28 cellular contexts compared by ENCODE assay signal in the genomic region with DNA sequence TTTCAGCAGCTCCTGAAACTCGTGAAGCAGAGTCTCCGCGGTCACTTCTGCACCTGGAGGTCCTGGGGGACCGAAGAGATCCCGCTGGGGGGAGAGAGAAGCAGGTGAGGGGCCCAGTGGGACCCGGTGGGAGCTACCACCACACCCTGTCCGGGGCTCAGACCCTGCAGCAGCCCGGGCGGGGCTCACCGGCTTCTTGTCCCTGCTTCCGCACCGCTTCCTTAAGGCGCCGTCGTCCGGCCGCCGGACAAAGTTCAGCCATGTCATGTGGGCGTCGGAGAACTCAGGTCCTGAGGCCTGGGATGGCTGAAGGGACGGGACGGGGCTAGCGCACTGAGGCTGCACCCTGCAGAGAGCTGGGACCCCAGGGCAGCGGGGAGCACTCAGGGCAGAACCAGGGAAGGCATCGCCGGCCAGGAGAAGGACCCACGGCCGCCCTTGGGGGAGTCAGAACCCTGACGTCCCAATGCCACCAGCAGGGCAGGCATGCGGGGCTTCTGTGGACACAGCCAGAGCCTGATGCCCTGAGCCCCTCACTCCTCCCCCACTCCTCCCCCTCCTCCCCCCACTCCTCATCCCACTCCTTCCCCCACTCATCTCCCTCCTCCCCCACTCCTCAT. TPM values are rescaled to one million over a fixed set of nuclear protein-coding genes. Genes with fewer than 3 reads are reported as not detected.
A peak's percentile ranks its signal among the peaks of the same experiment; 100 is the strongest.
DNase-seq lines count a peak whose midpoint lies in the region; ATAC-seq, FAIRE-seq and TF ChIP-seq lines count a peak whose summit lies in the region.
"Had no signal": no experiment of that assay in that cellular context is flagged by ENCODE, and none has a peak within 500 bp of the region (broad histone marks: within the 10 kb centered on the region; RNA-seq: fewer than 3 reads in every experiment).

No MANE protein-coding gene starts in this region.

- H3K9ac ChIP-seq in H1 (replicated peaks in 1 of 4; ENCODE audit: extremely low read depth in 1 of 4, low read depth in 3 of 4, low read length in 3 of 4), result no peak overlapping the region
- no peak overlapping the region for H3K9ac ChIP-seq in rectal smooth muscle tissue (ENCODE audit: low read length)

- no peak for ATAC-seq in GM21619 (IDR thresholded peaks at IDR 0.05; ENCODE audit: unreplicated experiment)
- ATAC-seq in HG02970 (IDR thresholded peaks at IDR 0.05; ENCODE audit: low FRiP score, unreplicated experiment), result no peak
- ATAC-seq: activated T-cell treated with anti-CD3 and anti-CD28 coated beads, Interleukin-2, amount 50 U/mL, for 72 hours; stimulated activated effector memory CD8-positive, alpha-beta T cell treated with anti-CD3 and anti-CD28 coated beads, Interleukin-12 subunit alpha, Interleukin-12 subunit beta, amount 100 ng/mL, for 72 hours had no signal

- H3K27ac ChIP-seq in H1 (ENCODE audit: low read depth, low read length) (no peak overlapping the region), rectal smooth muscle tissue (ENCODE audit: low read depth, low read length) (no peak overlapping the region)

- intact Hi-C loops in Caco-2 (cut with micrococcal nuclease; ENCODE audit: unreplicated experiment), result no loop called here

- no peak overlapping the region for H2AFZ ChIP-seq in H1 (ENCODE audit: low read length)

- no peak overlapping the region for H3K56ac ChIP-seq in H1 (replicated peaks; ENCODE audit: insufficient read length, low read depth, low read length)

- H4K20me1 ChIP-seq in H1 (replicated peaks in 1 of 2; ENCODE audit: control insufficient read depth in 1 of 2, insufficient read depth in 2 of 2, low read length in 2 of 2), result peaks cover 4 to 9% of the 10 kb centered on the region in 2 experiments

- no peak overlapping the region for H2BK15ac ChIP-seq in H1 (ENCODE audit: low read length)

- H3K4me3 ChIP-seq in Caco-2 (ENCODE audit: low read depth, low read length), result no peak overlapping the region
- no peak overlapping the region for H3K4me3 ChIP-seq in H1 (ENCODE audit: extremely low read depth in 1 of 4, insufficient read depth in 2 of 4, low read depth in 3 of 4, low read length in 4 of 4)
- H3K4me3 ChIP-seq in rectal smooth muscle tissue (ENCODE audit: low read length), result peak overlapping the region; percentile 37

- no peak overlapping the region for H3K14ac ChIP-seq in H1 (ENCODE audit: insufficient read length)

- no peak overlapping the region for H2BK20ac ChIP-seq in H1 (ENCODE audit: low read length)

- H3K4me2 ChIP-seq in H1 (ENCODE audit: insufficient read depth in 1 of 2, low read depth in 2 of 2, low read length in 2 of 2), result no peak overlapping the region

- TF ChIP-seq CTCF in Caco-2 (IDR thresholded peaks at IDR 0.05; ENCODE audit: insufficient read depth in 1 of 2, low read depth in 1 of 2, low read length in 1 of 2, severe bottlenecking in 1 of 2, unreplicated experiment in 1 of 2) (no peak), H1 (IDR thresholded peaks at IDR 0.05; ENCODE audit: control extremely low read depth in 1 of 3, insufficient read depth in 1 of 3, low read depth in 1 of 3, low read length in 3 of 3) (no peak)

- DNase-seq in Caco-2 (peak; percentile 53 to 70), HT-29 (ENCODE audit: low spot score) (peak; percentile 69), H1 (ENCODE audit: low read depth in 1 of 2, low spot score in 2 of 2) (no peak), iPS-NIHi11 (ENCODE audit: low spot score) (no peak), HTR-8/SVneo (ENCODE audit: insufficient read length, low spot score) (no peak)
- DNase-seq: activated CD4-positive, alpha-beta T cell treated with anti-CD3 and anti-CD28 coated beads for 48 hours; activated naive CD4-positive, alpha-beta T cell treated with anti-CD3 and anti-CD28 coated beads, Interleukin-2, amount 50 U/mL, for 16 hours; activated T-cell treated with anti-CD3 and anti-CD28 coated beads, Interleukin-2, amount 50 U/mL, for 72 hours; anterior cingulate cortex; caudate nucleus; DND-41; foreskin melanocyte; hypothalamus; mammary epithelial cell; NCI-H1417 treated with DMSO at 0.1 percent for 48 hours; NCI-H2107; stimulated activated CD4-positive, alpha-beta T cell treated with anti-CD3 and anti-CD28 coated beads, Interleukin-1b, Interleukin-23, amount 100 ng/mL, for 48 hours had no signal

- H2BK120ac ChIP-seq in H1 (replicated peaks; ENCODE audit: low read depth, low read length), result no peak overlapping the region

- TF ChIP-seq POLR2A in H1 (IDR thresholded peaks at IDR 0.05; ENCODE audit: control extremely low read depth in 1 of 2, low read depth in 2 of 2, low read length in 2 of 2), result no peak

- H3K27ac Mint-ChIP-seq in Caco-2 (ENCODE audit: unreplicated experiment), result no peak overlapping the region
- H3K27ac Mint-ChIP-seq: activated T-cell treated with anti-CD3 and anti-CD28 coated beads, Interleukin-2, amount 50 U/mL, for 72 hours; CD4-positive, alpha-beta memory T cell; stimulated activated effector memory CD8-positive, alpha-beta T cell treated with anti-CD3 and anti-CD28 coated beads, Interleukin-12 subunit alpha, Interleukin-12 subunit beta, amount 100 ng/mL, for 72 hours; T-helper 1 cell treated with Interleukin-12 subunit alpha and Interleukin-12 subunit beta and Interleukin-4 antibody, amounts not matched to agents 30 μg/mL and 1 μg/mL, for 36 hours had no signal

- CTCF ChIA-PET in Caco-2 (lab: Charles Lee), result no interaction called here
- CTCF ChIA-PET in H1 (lab: Charles Lee; ENCODE audit: partially characterized antibody), result interaction anchor here (1.1 kb wide), 2 partner anchors 20 to 122 kb away, joined by 3 to 5 read pairs; no protein-coding TSS in a partner anchor

- H4K91ac ChIP-seq in H1 (replicated peaks; ENCODE audit: insufficient read length, low read length), result no peak overlapping the region

- H3K36me3 ChIP-seq in Caco-2 (ENCODE audit: control insufficient read depth, insufficient read depth, low read length), result no peaks in the 10 kb centered on the region
- no peaks in the 10 kb centered on the region for H3K36me3 ChIP-seq in H1 (ENCODE audit: control insufficient read depth in 2 of 4, insufficient read depth in 4 of 4, low read length in 3 of 4)
- H3K36me3 ChIP-seq in rectal smooth muscle tissue (ENCODE audit: control insufficient read depth, insufficient read depth, low read length), result no peaks in the 10 kb centered on the region

- POLR2A ChIA-PET in Caco-2 (lab: Charles Lee) (no interaction called here), H1 (lab: Charles Lee; ENCODE audit: partially characterized antibody) (interaction anchor here (0.8 kb wide), 1 partner anchor 213 kb away, joined by 3 read pairs; no protein-coding TSS in a partner anchor)

- no peak overlapping the region for H3K18ac ChIP-seq in H1 (ENCODE audit: extremely low read depth, low read length)

- H3K4ac ChIP-seq in H1 (replicated peaks; ENCODE audit: insufficient read length, low read depth, low read length), result no peak overlapping the region

- H2BK12ac ChIP-seq in H1 (ENCODE audit: low read depth, low read length), result no peak overlapping the region

- FAIRE-seq in H1 (lab: Jason Lieb, UNC), result no peak
- no peak for FAIRE-seq in HTR-8/SVneo (lab: Jason Lieb, UNC)
- FAIRE-seq: GM12891, keratinocyte had no signal

- no peak overlapping the region for H4K5ac ChIP-seq in H1 (ENCODE audit: insufficient read length, low read depth, low read length)

- no peak overlapping the region for H3K23ac ChIP-seq in H1 (ENCODE audit: insufficient read length)

- BruUV-seq in Caco-2 (replicated peaks; lab: Mats Ljungman, UMichigan), result no TSS peak

- no peak overlapping the region for H2BK5ac ChIP-seq in H1 (ENCODE audit: low read depth, low read length)

- WGBS in H1 (ENCODE audit: extremely low coverage in 1 of 2, insufficient coverage in 1 of 2, insufficient read length in 1 of 2, insufficient replicate concordance in 2 of 2, low coverage in 1 of 2, low lambda C conversion rate in 2 of 2, missing lambda C conversion rate in 1 of 2), 2 experiments, result 94% methylated on average over 19 of the region's 30 CpGs; no CpG with 5 or more reads in 1 of the 2 experiments

- H3K23me2 ChIP-seq in H1 (ENCODE audit: low read depth, low read length), result no peaks in the 10 kb centered on the region; the same call in 1 of the 2 replicates

- H3K4me1 ChIP-seq in Caco-2 (peaks cover 16% of the 10 kb centered on the region), H1 (replicated peaks in 1 of 4; ENCODE audit: control insufficient read depth in 3 of 4, insufficient read depth in 4 of 4, low read length in 3 of 4) (peaks cover 0 to 10% (median 1%) of the 10 kb centered on the region in 4 experiments; a peak in 5 of 7 replicates), rectal smooth muscle tissue (ENCODE audit: control insufficient read depth, insufficient read depth, low read length) (no peaks in the 10 kb centered on the region)

- H3K79me1 ChIP-seq in H1 (ENCODE audit: low read depth, low read length), result no peaks in the 10 kb centered on the region

- H4K8ac ChIP-seq in H1 (ENCODE audit: extremely low read depth, insufficient read depth, low read length), result peak overlapping the region; percentile 25; the same call in 1 of the 2 replicates

- H3K36me3 Mint-ChIP-seq in Caco-2 (ENCODE audit: insufficient read depth, unreplicated experiment), result peaks cover 27% of the 10 kb centered on the region
- H3K36me3 Mint-ChIP-seq: CD4-positive, alpha-beta memory T cell; stimulated activated effector memory CD8-positive, alpha-beta T cell treated with anti-CD3 and anti-CD28 coated beads, Interleukin-12 subunit alpha, Interleukin-12 subunit beta, amount 100 ng/mL, for 72 hours had no signal

- H3K9me3 ChIP-seq in Caco-2 (no peaks in the 10 kb centered on the region), H1 (ENCODE audit: insufficient read depth in 2 of 2, low read depth in 1 of 2, low read length in 1 of 2) (no peaks in the 10 kb centered on the region)

- TF ChIP-seq RAD21 in H1 (IDR thresholded peaks at IDR 0.05 in 1 of 2, conservative IDR thresholded peaks at IDR 0.05 in 1 of 2; ENCODE audit: low read depth in 2 of 2, low read length in 2 of 2), result no peak

- H2AK5ac ChIP-seq in H1 (ENCODE audit: low read depth, low read length), result no peak overlapping the region

- H3K4me1 Mint-ChIP-seq in Caco-2 (ENCODE audit: low read depth, unreplicated experiment), result no peaks in the 10 kb centered on the region
- H3K4me1 Mint-ChIP-seq: CD4-positive, alpha-beta memory T cell; stimulated activated effector memory CD8-positive, alpha-beta T cell treated with anti-CD3 and anti-CD28 coated beads, Interleukin-12 subunit alpha, Interleukin-12 subunit beta, amount 100 ng/mL, for 72 hours had no signal

- TF ChIP-seq EP300 in H1 (IDR thresholded peaks at IDR 0.05; ENCODE audit: borderline replicate concordance in 1 of 2, low read depth in 2 of 2, low read length in 2 of 2), result no peak

- H3K27me3 Mint-ChIP-seq in Caco-2 (ENCODE audit: insufficient read depth, unreplicated experiment), result no peaks in the 10 kb centered on the region
- H3K27me3 Mint-ChIP-seq: CD4-positive, alpha-beta memory T cell had no signal

- no peaks in the 10 kb centered on the region for H3K27me3 ChIP-seq in Caco-2 (replicated peaks; ENCODE audit: control insufficient read depth, insufficient read depth, low read length)
- peaks cover 2 to 19% (median 11%) of the 10 kb centered on the region in 4 experiments; a peak in 6 of 7 replicates for H3K27me3 ChIP-seq in H1 (replicated peaks in 1 of 4; ENCODE audit: control insufficient read depth in 3 of 4, extremely low read depth in 1 of 4, insufficient read depth in 3 of 4, low read length in 3 of 4)
- H3K27me3 ChIP-seq in rectal smooth muscle tissue (ENCODE audit: control insufficient read depth, insufficient read depth, low read length), result peaks cover 23% of the 10 kb centered on the region

- no peaks in the 10 kb centered on the region for H3K9me3 Mint-ChIP-seq in Caco-2 (ENCODE audit: unreplicated experiment)
- H3K9me3 Mint-ChIP-seq: activated T-cell treated with anti-CD3 and anti-CD28 coated beads, Interleukin-2, amount 50 U/mL, for 72 hours; CD4-positive, alpha-beta memory T cell; stimulated activated effector memory CD8-positive, alpha-beta T cell treated with anti-CD3 and anti-CD28 coated beads, Interleukin-12 subunit alpha, Interleukin-12 subunit beta, amount 100 ng/mL, for 72 hours; T-helper 1 cell treated with Interleukin-12 subunit alpha and Interleukin-12 subunit beta and Interleukin-4 antibody, amounts not matched to agents 30 μg/mL and 1 μg/mL, for 36 hours had no signal

- no peak overlapping the region for H3K4me3 Mint-ChIP-seq in Caco-2 (ENCODE audit: unreplicated experiment)
- H3K4me3 Mint-ChIP-seq: activated T-cell treated with anti-CD3 and anti-CD28 coated beads, Interleukin-2, amount 50 U/mL, for 72 hours; CD4-positive, alpha-beta memory T cell; stimulated activated effector memory CD8-positive, alpha-beta T cell treated with anti-CD3 and anti-CD28 coated beads, Interleukin-12 subunit alpha, Interleukin-12 subunit beta, amount 100 ng/mL, for 72 hours; T-helper 1 cell treated with Interleukin-12 subunit alpha and Interleukin-12 subunit beta and Interleukin-4 antibody, amounts not matched to agents 30 μg/mL and 1 μg/mL, for 36 hours had no signal

- H3K79me2 ChIP-seq in H1 (ENCODE audit: control insufficient read depth in 1 of 2, insufficient read depth in 2 of 2, low read length in 2 of 2), result no peaks in the 10 kb centered on the region; a peak in 1 of 4 replicates

RNA-seq across cellular contexts. Expression of gene C1QTNF12, which starts 2.2 kb away (rescaled TPM):
- total RNA-seq in Caco-2 (2022), result 3.4 and 3.7 TPM in 2 replicates
- total RNA-seq in HT-29 (2014; rRNA removed; shearing (Covaris generic)), result 4.1 and 6.0 TPM in 2 replicates
- 3.7 and 4.9 TPM in 2 replicates for total RNA-seq in H1 (2021; fragmentation: NEBNext Ultra II Directional; extraction: Animal tissue kit (Norgen Biotek cat#: 25700))
- polyA plus RNA-seq in H1 (2011; rRNA removed), result 2.1 and 4.8 TPM in 2 replicates
- 1.6 TPM for polyA plus RNA-seq in H1 (2011; cell fraction: cytosol; rRNA removed)
- 19.7 TPM for polyA plus RNA-seq in H1 (2011; cell fraction: nucleus; rRNA removed)
- polyA plus RNA-seq in H1 (2012, experiment 1 of 2), result 2.3 to 5.1 TPM (median 3.6 TPM) in 4 replicates
- polyA plus RNA-seq in H1 (2012, experiment 2 of 2), result 2.6 TPM
- polyA plus RNA-seq in H1 (2013, experiment 1 of 2), result 3.7 TPM
- polyA plus RNA-seq in H1 (2013, experiment 2 of 2), result 3.6 TPM
- polyA minus RNA-seq in H1 (2011; rRNA and poly(A)+ RNA removed), result not detected in 2 replicates
- 2.5 TPM for polyA minus RNA-seq in H1 (2011; cell fraction: cytosol; rRNA and poly(A)+ RNA removed)
- 3.3 TPM for polyA minus RNA-seq in H1 (2011; cell fraction: nucleus; rRNA and poly(A)+ RNA removed)
- total RNA-seq: M059J, NCI-H460 had no signal

RNA-seq across cellular contexts. Expression of gene B3GALT6, which starts 12.3 kb away (rescaled TPM):
- total RNA-seq in Caco-2 (2022), result 24.8 and 25.3 TPM in 2 replicates
- total RNA-seq in HT-29 (2014; rRNA removed; shearing (Covaris generic)), result 84.2 and 87.7 TPM in 2 replicates
- 18.2 and 18.4 TPM in 2 replicates for total RNA-seq in H1 (2021; fragmentation: NEBNext Ultra II Directional; extraction: Animal tissue kit (Norgen Biotek cat#: 25700))
- 20.4 and 23.1 TPM in 2 replicates for polyA plus RNA-seq in H1 (2011; rRNA removed)
- 15.3 TPM for polyA plus RNA-seq in H1 (2011; cell fraction: cytosol; rRNA removed)
- polyA plus RNA-seq in H1 (2011; cell fraction: nucleus; rRNA removed), result 17.2 TPM
- 10.3 to 13.2 TPM (median 12.4 TPM) in 4 replicates for polyA plus RNA-seq in H1 (2012, experiment 1 of 2)
- polyA plus RNA-seq in H1 (2012, experiment 2 of 2), result 14.7 TPM
- polyA plus RNA-seq in H1 (2013, experiment 1 of 2), result 14.0 TPM
- polyA plus RNA-seq in H1 (2013, experiment 2 of 2), result 13.4 TPM
- polyA minus RNA-seq in H1 (2011; rRNA and poly(A)+ RNA removed), result 3.6 and 5.1 TPM in 2 replicates
- polyA minus RNA-seq in H1 (2011; cell fraction: cytosol; rRNA and poly(A)+ RNA removed), result 11.4 TPM
- polyA minus RNA-seq in H1 (2011; cell fraction: nucleus; rRNA and poly(A)+ RNA removed), result 18.1 TPM

RNA-seq across cellular contexts. Expression of gene SDF4, which starts 12.5 kb away (rescaled TPM):
- total RNA-seq in Caco-2 (2022), result 138 and 140 TPM in 2 replicates
- 163 and 188 TPM in 2 replicates for total RNA-seq in HT-29 (2014; rRNA removed; shearing (Covaris generic))
- 72.2 and 75.6 TPM in 2 replicates for total RNA-seq in H1 (2021; fragmentation: NEBNext Ultra II Directional; extraction: Animal tissue kit (Norgen Biotek cat#: 25700))
- 45.5 and 69.8 TPM in 2 replicates for polyA plus RNA-seq in H1 (2011; rRNA removed)
- 62.5 TPM for polyA plus RNA-seq in H1 (2011; cell fraction: cytosol; rRNA removed)
- 89.3 TPM for polyA plus RNA-seq in H1 (2011; cell fraction: nucleus; rRNA removed)
- 63.1 to 79.8 TPM (median 77.9 TPM) in 4 replicates for polyA plus RNA-seq in H1 (2012, experiment 1 of 2)
- 55.0 TPM for polyA plus RNA-seq in H1 (2012, experiment 2 of 2)
- 110 TPM for polyA plus RNA-seq in H1 (2013, experiment 1 of 2)
- polyA plus RNA-seq in H1 (2013, experiment 2 of 2), result 117 TPM
- polyA minus RNA-seq in H1 (2011; rRNA and poly(A)+ RNA removed), result 13.2 and 16.8 TPM in 2 replicates
- polyA minus RNA-seq in H1 (2011; cell fraction: cytosol; rRNA and poly(A)+ RNA removed), result 32.2 TPM
- 39.2 TPM for polyA minus RNA-seq in H1 (2011; cell fraction: nucleus; rRNA and poly(A)+ RNA removed)

RNA-seq across cellular contexts. Expression of gene UBE2J2, which starts 29.4 kb away (rescaled TPM):
- total RNA-seq in Caco-2 (2022), result 57.2 and 62.7 TPM in 2 replicates
- 93.1 and 94.4 TPM in 2 replicates for total RNA-seq in HT-29 (2014; rRNA removed; shearing (Covaris generic))
- 67.2 and 67.9 TPM in 2 replicates for total RNA-seq in H1 (2021; fragmentation: NEBNext Ultra II Directional; extraction: Animal tissue kit (Norgen Biotek cat#: 25700))
- polyA plus RNA-seq in H1 (2011; rRNA removed), result 33.6 and 47.3 TPM in 2 replicates
- 50.1 TPM for polyA plus RNA-seq in H1 (2011; cell fraction: cytosol; rRNA removed)
- 42.9 TPM for polyA plus RNA-seq in H1 (2011; cell fraction: nucleus; rRNA removed)
- polyA plus RNA-seq in H1 (2012, experiment 1 of 2), result 46.0 to 58.9 TPM (median 47.8 TPM) in 4 replicates
- polyA plus RNA-seq in H1 (2012, experiment 2 of 2), result 63.2 TPM
- 40.4 TPM for polyA plus RNA-seq in H1 (2013, experiment 1 of 2)
- polyA plus RNA-seq in H1 (2013, experiment 2 of 2), result 38.8 TPM
- polyA minus RNA-seq in H1 (2011; rRNA and poly(A)+ RNA removed), result 10.8 and 14.2 TPM in 2 replicates
- 26.9 TPM for polyA minus RNA-seq in H1 (2011; cell fraction: cytosol; rRNA and poly(A)+ RNA removed)
- polyA minus RNA-seq in H1 (2011; cell fraction: nucleus; rRNA and poly(A)+ RNA removed), result 40.3 TPM

RNA-seq across cellular contexts. Expression of gene TNFRSF4, which starts 30.3 kb away (rescaled TPM):
- not detected in 2 replicates for total RNA-seq in Caco-2 (2022)
- total RNA-seq in HT-29 (2014; rRNA removed; shearing (Covaris generic)), result not detected in 2 replicates
- total RNA-seq in H1 (2021; fragmentation: NEBNext Ultra II Directional; extraction: Animal tissue kit (Norgen Biotek cat#: 25700)), result not detected in 2 replicates
- 0.06 TPM in 1 of 2 replicates, not detected in the other for polyA plus RNA-seq in H1 (2011; rRNA removed)
- 0.14 TPM for polyA plus RNA-seq in H1 (2011; cell fraction: cytosol; rRNA removed)
- polyA plus RNA-seq in H1 (2011; cell fraction: nucleus; rRNA removed), result 0.19 TPM
- not detected in 4 replicates for polyA plus RNA-seq in H1 (2012, experiment 1 of 2)
- polyA plus RNA-seq in H1 (2012, experiment 2 of 2), result not detected
- not detected for polyA plus RNA-seq in H1 (2013, experiment 1 of 2)
- 0.07 TPM for polyA plus RNA-seq in H1 (2013, experiment 2 of 2)
- not detected in 2 replicates for polyA minus RNA-seq in H1 (2011; rRNA and poly(A)+ RNA removed)
- not detected for polyA minus RNA-seq in H1 (2011; cell fraction: cytosol; rRNA and poly(A)+ RNA removed)
- not detected for polyA minus RNA-seq in H1 (2011; cell fraction: nucleus; rRNA and poly(A)+ RNA removed)
- total RNA-seq: M059J, NCI-H460, temporal lobe had no signal
- polyA plus RNA-seq: keratinocyte, mammary epithelial cell had no signal

Comparison
In these comparisons a context has a peak if more than half of its experiments do, and no peak if none do; other contexts are left out.
1. DNase-seq: peak in Caco-2 (2 of 2) and HT-29 (single experiment); none in H1 (0 of 2), iPS-NIHi11 (single experiment) and HTR-8/SVneo (single experiment).